ENCODE assay signal across 30 cellular contexts in genomic region chr12:89657739-89658138, GRCh38.
"Had no signal": no experiment of that assay in that cellular context is flagged by ENCODE, and none has a peak within 500 bp of the region (broad histone marks: within the 10 kb centered on the region; RNA-seq: fewer than 3 reads in every experiment).

No MANE protein-coding gene starts in this region.

- H3K9me3 Mint-ChIP-seq: immature natural killer cell; mesothelial cell of epicardium; naive B cell; natural killer cell; stimulated activated naive CD8-positive, alpha-beta T cell treated with anti-CD3 and anti-CD28 coated beads, Interleukin-15, Interleukin-2, amounts not matched to agents 100 ng/mL and 50 ng/mL, for 24 hours had no signal

- H3K27ac Mint-ChIP-seq: nephron progenitor cell; neural progenitor cell; stimulated activated naive CD8-positive, alpha-beta T cell treated with anti-CD3 and anti-CD28 coated beads, Interleukin-15, Interleukin-2, amounts not matched to agents 100 ng/mL and 50 ng/mL, for 24 hours had no signal

- DNase-seq: immature natural killer cell; kidney; left colon; left lung; lower lobe of right lung; mammary epithelial cell; mesendoderm; natural killer cell; nephron progenitor cell; occipital lobe; psoas muscle; right lobe of liver; stimulated activated CD4-positive, alpha-beta T cell treated with anti-CD3 and anti-CD28 coated beads, Interleukin-12 subunit alpha, Interleukin-12 subunit beta, amount 100 ng/mL, for 4 hours; stimulated activated CD4-positive, alpha-beta T cell treated with anti-CD3 and anti-CD28 coated beads, Interleukin-15, amount 100 ng/mL, for 24 hours; stimulated activated CD4-positive, alpha-beta T cell treated with anti-CD3 and anti-CD28 coated beads, Interleukin-2, amount 100 ng/mL, for 24 hours; stimulated activated CD4-positive, alpha-beta T cell treated with anti-CD3 and anti-CD28 coated beads, Interleukin-4, amount 100 ng/mL, for 1 hour; stimulated activated naive CD4-positive, alpha-beta T cell; upper lobe of left lung had no signal

- H3K36me3 ChIP-seq: left lung, lower lobe of right lung, right atrium auricular region, right lobe of liver, suprapubic skin, thoracic aorta, upper lobe of left lung, vagina had no signal

- H3K4me3 ChIP-seq: left lung, lower lobe of right lung, neural progenitor cell, psoas muscle, right atrium auricular region, right lobe of liver, smooth muscle cell, suprapubic skin, thoracic aorta, tibial nerve, upper lobe of left lung, vagina had no signal

- H3K9me3 ChIP-seq: left lung, lower lobe of right lung, neutrophil, psoas muscle, right atrium auricular region, right lobe of liver, suprapubic skin, thoracic aorta, tibial nerve, upper lobe of left lung, vagina had no signal

- H3K27me3 ChIP-seq: left lung, neural progenitor cell, neutrophil, right atrium auricular region, right lobe of liver, suprapubic skin, tibial nerve, upper lobe of left lung, vagina had no signal

- H3K27me3 Mint-ChIP-seq: naive B cell; stimulated activated naive CD8-positive, alpha-beta T cell treated with anti-CD3 and anti-CD28 coated beads, Interleukin-15, Interleukin-2, amounts not matched to agents 100 ng/mL and 50 ng/mL, for 24 hours had no signal

- H3K36me3 Mint-ChIP-seq: natural killer cell had no signal

- H3K4me1 Mint-ChIP-seq: neural progenitor cell had no signal

- H3K4me3 Mint-ChIP-seq: immature natural killer cell, mesothelial cell of epicardium, nephron progenitor cell, neural progenitor cell had no signal

- ATAC-seq: left colon, left lung, lower lobe of right lung, natural killer cell, psoas muscle had no signal

- H3K4me1 ChIP-seq: parathyroid adenoma, right lobe of liver had no signal

- H3K27ac ChIP-seq: left lung, lower lobe of right lung, neural progenitor cell, parathyroid adenoma, psoas muscle, right atrium auricular region, right lobe of liver, suprapubic skin, thoracic aorta, tibial nerve, upper lobe of left lung, vagina had no signal

- H2AFZ ChIP-seq: neural progenitor cell, parathyroid adenoma had no signal

- H3K4me2 ChIP-seq: neural progenitor cell, smooth muscle cell had no signal
